17 cellular contexts compared by ENCODE assay signal in the genomic region with DNA sequence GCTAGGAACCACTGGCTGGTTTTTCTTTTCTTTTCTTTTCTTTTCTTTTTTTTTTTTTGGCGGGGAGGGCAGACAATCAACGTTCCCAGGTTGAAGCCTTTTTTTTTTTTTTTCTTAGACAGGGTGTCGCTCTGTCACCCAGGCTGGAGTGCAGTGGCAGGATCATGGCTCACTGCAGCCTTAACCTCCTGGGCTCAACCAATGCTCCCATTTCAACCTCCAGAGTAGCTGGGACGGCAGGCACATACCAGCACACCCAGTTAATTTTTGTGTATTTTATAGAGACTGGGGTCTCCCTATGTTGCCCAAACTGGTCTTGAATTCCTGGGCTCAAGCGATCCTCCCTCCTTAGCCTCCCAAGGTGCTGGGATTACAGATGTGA. TPM values are rescaled to one million over a fixed set of nuclear protein-coding genes. Genes with fewer than 3 reads are reported as not detected.
DNase-seq lines count a peak whose midpoint lies in the region; ATAC-seq, FAIRE-seq and TF ChIP-seq lines count a peak whose summit lies in the region.
"Had no signal": no experiment of that assay in that cellular context is flagged by ENCODE, and none has a peak within 500 bp of the region (broad histone marks: within the 10 kb centered on the region; RNA-seq: fewer than 3 reads in every experiment).

No MANE protein-coding gene starts in this region.

- H3K9ac ChIP-seq in HepG2 (ENCODE audit: insufficient read depth, low read depth, low read length) = no peak overlapping the region; the same call in 1 of the 2 replicates
- H3K9ac ChIP-seq: BLaER1 treated with 17β-estradiol and CSF1 and Interleukin-3, amounts not matched to agents 10 nM and 100 nM had no signal

- TF ChIP-seq RAD21 in HepG2 (CRISPR knock-in tag; IDR thresholded peaks at IDR 0.05) = no peak

- intact Hi-C loops in HepG2 (cut with micrococcal nuclease; ENCODE audit: unreplicated experiment) = loop anchor here (2.0 kb wide), 1 partner anchor 19 kb away; a partner anchor contains a TSS

- no peaks in the 10 kb centered on the region for H3K36me3 ChIP-seq in Peyer's patch
- H3K36me3 ChIP-seq in HepG2 (replicated peaks in 1 of 2; ENCODE audit: control insufficient read depth in 1 of 2, insufficient read depth in 2 of 2, low read length in 2 of 2) = no peaks in the 10 kb centered on the region
- H3K36me3 ChIP-seq: BLaER1 treated with 17β-estradiol and CSF1 and Interleukin-3, amounts not matched to agents 10 nM and 100 nM had no signal

- H3K4me1 ChIP-seq in Peyer's patch = peaks cover 0 to 12% (median 0%) of the 10 kb centered on the region in 4 donors
- H3K4me1 ChIP-seq in HepG2 (ENCODE audit: insufficient read depth, low read length) = peaks cover 61% of the 10 kb centered on the region

- no peak for DNase-seq in Peyer's patch
- no peak for DNase-seq in endothelial cell (ENCODE audit: low spot score)
- DNase-seq in HepG2 (ENCODE audit: low spot score) = no peak
- DNase-seq in type B pancreatic cell (ENCODE audit: extremely low spot score, unreplicated experiment) = no peak
- DNase-seq in NCI-H345 (lab: John Stamatoyannopoulos, UW) = no peak
- DNase-seq in COR-L47 (lab: John Stamatoyannopoulos, UW) = no peak
- DNase-seq in T-helper 2 cell = no peak
- DNase-seq: CD8-positive, alpha-beta T cell had no signal

- H3K27me3 ChIP-seq in Peyer's patch (no peaks in the 10 kb centered on the region), HepG2 (ENCODE audit: control insufficient read depth in 1 of 2, insufficient read depth in 2 of 2, low read length in 2 of 2) (no peaks in the 10 kb centered on the region)
- H3K27me3 ChIP-seq: BLaER1 treated with 17β-estradiol and CSF1 and Interleukin-3, amounts not matched to agents 10 nM and 100 nM had no signal

- ATAC-seq in HepG2 = peak; percentile 54
- ATAC-seq: CD8-positive, alpha-beta T cell had no signal

- H2AFZ ChIP-seq in HepG2 (ENCODE audit: low read length) = no peak overlapping the region
- H2AFZ ChIP-seq: GM23338 had no signal

- POLR2A ChIA-PET in HepG2 (lab: Yijun Ruan, JAX) = interaction anchor here (1.5 to 4.5 kb wide), 4 partner anchors 9 to 33 kb away, joined by 5 to 46 read pairs (median 15); a partner anchor contains a TSS

- H3K9me3 Mint-ChIP-seq in endothelial cell (ENCODE audit: unreplicated experiment) (no peaks in the 10 kb centered on the region), type B pancreatic cell (no peaks in the 10 kb centered on the region)
- H3K9me3 Mint-ChIP-seq: CD8-positive, alpha-beta T cell; GM23338; IgD-negative memory B cell had no signal

- no peak for TF ChIP-seq CTCF in Peyer's patch (IDR thresholded peaks at IDR 0.05)
- no peak for TF ChIP-seq CTCF in endothelial cell (IDR thresholded peaks at IDR 0.05; ENCODE audit: unreplicated experiment)
- TF ChIP-seq CTCF in HepG2 (CRISPR knock-in tag; IDR thresholded peaks at IDR 0.05) = no peak
- TF ChIP-seq CTCF in type B pancreatic cell (conservative IDR thresholded peaks at IDR 0.05) = no peak

- H3K4me3 ChIP-seq in Peyer's patch (no peak overlapping the region), HepG2 (replicated peaks in 1 of 3; ENCODE audit: insufficient read depth in 1 of 3, low read depth in 2 of 3, low read length in 3 of 3) (peak overlapping the region in 2 of 3 experiments; percentile 27 to 40; a peak in 1 of 6 replicates)
- H3K4me3 ChIP-seq: BLaER1 treated with 17β-estradiol and CSF1 and Interleukin-3, amounts not matched to agents 10 nM and 100 nM; GM23338 had no signal

- H3K36me3 Mint-ChIP-seq in endothelial cell (ENCODE audit: low read depth, unreplicated experiment) = no peaks in the 10 kb centered on the region
- H3K36me3 Mint-ChIP-seq in type B pancreatic cell = no peaks in the 10 kb centered on the region
- H3K36me3 Mint-ChIP-seq: CD8-positive, alpha-beta T cell; IgD-negative memory B cell had no signal

- FAIRE-seq in HepG2 (lab: Jason Lieb, UNC) = no peak
- FAIRE-seq: D721Med, G401.6, GM12891, H54, HTR-8/SVneo had no signal

- peak overlapping the region in 3 of 4 donors; percentile 41 to 86 (median 43) for H3K27ac ChIP-seq in Peyer's patch
- no peak overlapping the region for H3K27ac ChIP-seq in HepG2 (ENCODE audit: extremely low read length, insufficient read depth, low read length)
- H3K27ac ChIP-seq: BLaER1 treated with 17β-estradiol and CSF1 and Interleukin-3, amounts not matched to agents 10 nM and 100 nM had no signal

- in situ Hi-C loops in HepG2 (cut with HindIII; ENCODE audit: extremely low pct_ligation_motif_present, low pct_unique_long_range_greater_than_20kb) = no loop called here

- TF ChIP-seq POLR2A in Peyer's patch (IDR thresholded peaks at IDR 0.05) = no peak
- no peak for TF ChIP-seq POLR2A in HepG2 (IDR thresholded peaks at IDR 0.05; ENCODE audit: insufficient read depth in 1 of 2, low read depth in 2 of 2, low read length in 2 of 2)

- no peak overlapping the region for H3K27ac Mint-ChIP-seq in endothelial cell (ENCODE audit: unreplicated experiment)
- H3K27ac Mint-ChIP-seq in type B pancreatic cell = peak overlapping the region; percentile 59
- H3K27ac Mint-ChIP-seq: B cell; CD8-positive, alpha-beta T cell; GM23338 had no signal

- peak overlapping the region; percentile 75 for H3K4me2 ChIP-seq in HepG2 (ENCODE audit: low read depth, low read length)
- H3K4me2 ChIP-seq: GM23338 had no signal

- peak overlapping the region; percentile 21 for H3K4me3 Mint-ChIP-seq in endothelial cell (ENCODE audit: unreplicated experiment)
- H3K4me3 Mint-ChIP-seq in type B pancreatic cell = no peak overlapping the region
- H3K4me3 Mint-ChIP-seq: B cell; CD8-positive, alpha-beta T cell; GM23338; IgD-negative memory B cell had no signal

- CTCF ChIA-PET in HepG2 (lab: Yijun Ruan, JAX; ENCODE audit: low intra/inter-chr PET ratio, low total read pairs) = interaction anchor here (0.6 to 1.4 kb wide), 2 partner anchors 31 to 44 kb away, joined by 3 read pairs; no protein-coding TSS in a partner anchor

- H3K9me3 ChIP-seq in Peyer's patch (no peaks in the 10 kb centered on the region), HepG2 (ENCODE audit: low read length) (no peaks in the 10 kb centered on the region)
- H3K9me3 ChIP-seq: BLaER1 treated with 17β-estradiol and CSF1 and Interleukin-3, amounts not matched to agents 10 nM and 100 nM had no signal

- no peak for TF ChIP-seq EP300 in HepG2 (IDR thresholded peaks at IDR 0.05; ENCODE audit: low read depth in 2 of 2, low read length in 2 of 2)
- TF ChIP-seq EP300 in HepG2 (CRISPR knock-in tag; IDR thresholded peaks at IDR 0.05; ENCODE audit: borderline replicate concordance) = no peak

- no TSS peak for BruUV-seq in HepG2 (replicated peaks; lab: Mats Ljungman, UMichigan)

- H3K4me1 Mint-ChIP-seq in endothelial cell (ENCODE audit: unreplicated experiment) = peaks cover 9% of the 10 kb centered on the region
- peaks cover 6% of the 10 kb centered on the region for H3K4me1 Mint-ChIP-seq in type B pancreatic cell (ENCODE audit: unreplicated experiment)

- no peaks in the 10 kb centered on the region for H3K27me3 Mint-ChIP-seq in endothelial cell (ENCODE audit: unreplicated experiment)
- no peaks in the 10 kb centered on the region for H3K27me3 Mint-ChIP-seq in type B pancreatic cell
- H3K27me3 Mint-ChIP-seq: B cell, IgD-negative memory B cell had no signal

- no peaks in the 10 kb centered on the region for H4K20me1 ChIP-seq in HepG2 (ENCODE audit: insufficient read depth, low read length)
- H4K20me1 ChIP-seq: BLaER1 treated with 17β-estradiol and CSF1 and Interleukin-3, amounts not matched to agents 10 nM and 100 nM had no signal

- no peaks in the 10 kb centered on the region for H3K79me2 ChIP-seq in HepG2 (ENCODE audit: insufficient read depth, low read length)

- WGBS in HepG2 (ENCODE audit: low lambda C conversion rate) = 26% methylated on average over 5 of the region's 5 CpGs

RNA-seq across cellular contexts. Expression of a gene that starts 18.8 kb away (rescaled TPM):
- total RNA-seq in Peyer's patch = 10 to 100 TPM; 43.6 to 69.3 (median 59.8) TPM
- total RNA-seq in endothelial cell (ENCODE audit: unreplicated experiment) = 46.8 TPM
- 112 and 162 TPM in 2 replicates for total RNA-seq in HepG2 (2016; rRNA removed; fragmentation: Illumina TruSeq; extraction: Trizol)
- 73.1 and 80.6 TPM in 2 replicates for total RNA-seq in HepG2 (2016; cell fraction: cytosol; rRNA removed; fragmentation: Illumina TruSeq; extraction: Trizol; ENCODE audit: low read depth)
- 111 and 151 TPM in 2 replicates for total RNA-seq in HepG2 (2016; cell fraction: insoluble cytoplasmic fraction; rRNA removed; fragmentation: Illumina TruSeq; extraction: Trizol)
- 75.4 and 81.7 TPM in 2 replicates for total RNA-seq in HepG2 (2016; cell fraction: membrane; rRNA removed; fragmentation: Illumina TruSeq; extraction: Trizol)
- total RNA-seq in HepG2 (2016; cell fraction: nucleus; rRNA removed; fragmentation: Illumina TruSeq; extraction: Trizol) = 124 and 131 TPM in 2 replicates
- 17.4 and 20.5 TPM in 2 replicates for polyA plus RNA-seq in HepG2 (2011; rRNA removed)
- 7.4 and 12.7 TPM in 2 replicates for polyA plus RNA-seq in HepG2 (2011; cell fraction: cytosol; rRNA removed)
- 12.2 and 17.3 TPM in 2 replicates for polyA plus RNA-seq in HepG2 (2011; cell fraction: nucleus; rRNA removed)
- polyA plus RNA-seq in HepG2 (2012) = 44.6 and 45.2 TPM in 2 replicates
- polyA plus RNA-seq in HepG2 (2016; cell fraction: cytosol; fragmentation: Illumina TruSeq; extraction: Trizol; ENCODE audit: low read depth) = 5.3 and 6.3 TPM in 2 replicates
- polyA plus RNA-seq in HepG2 (2016; cell fraction: insoluble cytoplasmic fraction; fragmentation: Illumina TruSeq; extraction: Trizol; ENCODE audit: low read depth) = 65.3 and 70.7 TPM in 2 replicates
- polyA plus RNA-seq in HepG2 (2016; cell fraction: membrane; fragmentation: Illumina TruSeq; extraction: Trizol; ENCODE audit: low read depth) = 15.2 and 15.3 TPM in 2 replicates
- 55.0 and 61.2 TPM in 2 replicates for polyA plus RNA-seq in HepG2 (2016; cell fraction: nucleus; fragmentation: Illumina TruSeq; extraction: Trizol; ENCODE audit: insufficient read depth, low read depth)
- polyA minus RNA-seq in HepG2 (2011; rRNA and poly(A)+ RNA removed; ENCODE audit: low replicate concordance) = 30.6 and 37.6 TPM in 2 replicates
- 38.7 and 40.1 TPM in 2 replicates for polyA minus RNA-seq in HepG2 (2011; cell fraction: cytosol; rRNA and poly(A)+ RNA removed)
- polyA minus RNA-seq in HepG2 (2011; cell fraction: nucleus; rRNA and poly(A)+ RNA removed) = 79.4 and 86.2 TPM in 2 replicates
- total RNA-seq in type B pancreatic cell (ENCODE audit: low replicate concordance) = 77.2 and 86.4 TPM in 2 replicates

RNA-seq across cellular contexts. Expression of a gene that starts 41.1 kb away (rescaled TPM):
- total RNA-seq in Peyer's patch = 10 to 100 TPM; 46.9 to 52.4 (median 49.4) TPM
- 165 TPM for total RNA-seq in endothelial cell (ENCODE audit: unreplicated experiment)
- total RNA-seq in HepG2 (2016; rRNA removed; fragmentation: Illumina TruSeq; extraction: Trizol) = 407 and 447 TPM in 2 replicates
- total RNA-seq in HepG2 (2016; cell fraction: cytosol; rRNA removed; fragmentation: Illumina TruSeq; extraction: Trizol; ENCODE audit: low read depth) = 184 and 192 TPM in 2 replicates
- 393 and 407 TPM in 2 replicates for total RNA-seq in HepG2 (2016; cell fraction: insoluble cytoplasmic fraction; rRNA removed; fragmentation: Illumina TruSeq; extraction: Trizol)
- 419 and 431 TPM in 2 replicates for total RNA-seq in HepG2 (2016; cell fraction: membrane; rRNA removed; fragmentation: Illumina TruSeq; extraction: Trizol)
- 242 and 265 TPM in 2 replicates for total RNA-seq in HepG2 (2016; cell fraction: nucleus; rRNA removed; fragmentation: Illumina TruSeq; extraction: Trizol)
- polyA plus RNA-seq in HepG2 (2011; rRNA removed) = 419 and 492 TPM in 2 replicates
- 522 and 613 TPM in 2 replicates for polyA plus RNA-seq in HepG2 (2011; cell fraction: cytosol; rRNA removed)
- polyA plus RNA-seq in HepG2 (2011; cell fraction: nucleus; rRNA removed) = 339 and 378 TPM in 2 replicates
- 339 and 364 TPM in 2 replicates for polyA plus RNA-seq in HepG2 (2012)
- polyA plus RNA-seq in HepG2 (2016; cell fraction: cytosol; fragmentation: Illumina TruSeq; extraction: Trizol; ENCODE audit: low read depth) = 232 and 234 TPM in 2 replicates
- 393 and 446 TPM in 2 replicates for polyA plus RNA-seq in HepG2 (2016; cell fraction: insoluble cytoplasmic fraction; fragmentation: Illumina TruSeq; extraction: Trizol; ENCODE audit: low read depth)
- polyA plus RNA-seq in HepG2 (2016; cell fraction: membrane; fragmentation: Illumina TruSeq; extraction: Trizol; ENCODE audit: low read depth) = 384 and 399 TPM in 2 replicates
- 372 and 382 TPM in 2 replicates for polyA plus RNA-seq in HepG2 (2016; cell fraction: nucleus; fragmentation: Illumina TruSeq; extraction: Trizol; ENCODE audit: insufficient read depth, low read depth)
- polyA minus RNA-seq in HepG2 (2011; rRNA and poly(A)+ RNA removed; ENCODE audit: low replicate concordance) = 730 and 1,221 TPM in 2 replicates
- 306 and 309 TPM in 2 replicates for polyA minus RNA-seq in HepG2 (2011; cell fraction: cytosol; rRNA and poly(A)+ RNA removed)
- 166 and 188 TPM in 2 replicates for polyA minus RNA-seq in HepG2 (2011; cell fraction: nucleus; rRNA and poly(A)+ RNA removed)
- 242 and 342 TPM in 2 replicates for total RNA-seq in type B pancreatic cell (ENCODE audit: low replicate concordance)

Comparison
In these comparisons a context has a peak if more than half of its experiments do, and no peak if none do; other contexts are left out.
1. H3K4me3 ChIP-seq: peak in HepG2 (2 of 3); none in Peyer's patch (0 of 4).